In genomic region chr16:30370444-30371247, GRCh38 we compare ENCODE assay signal across 1 cellular context.
TF ChIP-seq lines count a peak whose summit lies in the region.

A gene with protein sequence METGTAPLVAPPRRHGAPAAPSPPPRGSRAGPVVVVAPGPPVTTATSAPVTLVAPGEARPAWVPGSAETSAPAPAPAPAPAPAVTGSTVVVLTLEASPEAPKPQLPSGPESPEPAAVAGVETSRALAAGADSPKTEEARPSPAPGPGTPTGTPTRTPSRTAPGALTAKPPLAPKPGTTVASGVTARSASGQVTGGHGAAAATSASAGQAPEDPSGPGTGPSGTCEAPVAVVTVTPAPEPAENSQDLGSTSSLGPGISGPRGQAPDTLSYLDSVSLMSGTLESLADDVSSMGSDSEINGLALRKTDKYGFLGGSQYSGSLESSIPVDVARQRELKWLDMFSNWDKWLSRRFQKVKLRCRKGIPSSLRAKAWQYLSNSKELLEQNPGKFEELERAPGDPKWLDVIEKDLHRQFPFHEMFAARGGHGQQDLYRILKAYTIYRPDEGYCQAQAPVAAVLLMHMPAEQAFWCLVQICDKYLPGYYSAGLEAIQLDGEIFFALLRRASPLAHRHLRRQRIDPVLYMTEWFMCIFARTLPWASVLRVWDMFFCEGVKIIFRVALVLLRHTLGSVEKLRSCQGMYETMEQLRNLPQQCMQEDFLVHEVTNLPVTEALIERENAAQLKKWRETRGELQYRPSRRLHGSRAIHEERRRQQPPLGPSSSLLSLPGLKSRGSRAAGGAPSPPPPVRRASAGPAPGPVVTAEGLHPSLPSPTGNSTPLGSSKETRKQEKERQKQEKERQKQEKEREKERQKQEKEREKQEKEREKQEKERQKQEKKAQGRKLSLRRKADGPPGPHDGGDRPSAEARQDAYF (minus strand): TSS chr16:30370494. CDS start chr16:30370183, 311 bp downstream.

TF ChIP-seq in GM12878, 131 proteins besides CTCF, POLR2A, EP300 and RAD21 (continued from another document):
- TF ChIP-seq, protein P1, sequence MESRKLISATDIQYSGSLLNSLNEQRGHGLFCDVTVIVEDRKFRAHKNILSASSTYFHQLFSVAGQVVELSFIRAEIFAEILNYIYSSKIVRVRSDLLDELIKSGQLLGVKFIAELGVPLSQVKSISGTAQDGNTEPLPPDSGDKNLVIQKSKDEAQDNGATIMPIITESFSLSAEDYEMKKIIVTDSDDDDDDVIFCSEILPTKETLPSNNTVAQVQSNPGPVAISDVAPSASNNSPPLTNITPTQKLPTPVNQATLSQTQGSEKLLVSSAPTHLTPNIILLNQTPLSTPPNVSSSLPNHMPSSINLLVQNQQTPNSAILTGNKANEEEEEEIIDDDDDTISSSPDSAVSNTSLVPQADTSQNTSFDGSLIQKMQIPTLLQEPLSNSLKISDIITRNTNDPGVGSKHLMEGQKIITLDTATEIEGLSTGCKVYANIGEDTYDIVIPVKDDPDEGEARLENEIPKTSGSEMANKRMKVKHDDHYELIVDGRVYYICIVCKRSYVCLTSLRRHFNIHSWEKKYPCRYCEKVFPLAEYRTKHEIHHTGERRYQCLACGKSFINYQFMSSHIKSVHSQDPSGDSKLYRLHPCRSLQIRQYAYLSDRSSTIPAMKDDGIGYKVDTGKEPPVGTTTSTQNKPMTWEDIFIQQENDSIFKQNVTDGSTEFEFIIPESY (IDR thresholded peaks at IDR 0.05), result peak; percentile 43; the same call in 1 of the 2 replicates
- TF ChIP-seq CREM (IDR thresholded peaks at IDR 0.05; ENCODE audit: low read depth) (peak; percentile 73), EZH2 (IDR thresholded peaks at IDR 0.05; ENCODE audit: borderline replicate concordance, control insufficient read depth, low read depth, low read length) (no peak), DPF2 (IDR thresholded peaks at IDR 0.05) (peak; percentile 99), NR2C1 (IDR thresholded peaks at IDR 0.05) (0 out of 2 replicates have a peak, but pooled peaks have one; percentile 17), CEBPZ (IDR thresholded peaks at IDR 0.05; ENCODE audit: low read depth, low read length) (peak; percentile 93), RUNX3 (IDR thresholded peaks at IDR 0.05; ENCODE audit: low read length) (peak; percentile 47), CEBPB (IDR thresholded peaks at IDR 0.05; ENCODE audit: borderline replicate concordance in 1 of 2, low read depth in 2 of 2, low read length in 2 of 2) (no peak)
- TF ChIP-seq, protein P2, sequence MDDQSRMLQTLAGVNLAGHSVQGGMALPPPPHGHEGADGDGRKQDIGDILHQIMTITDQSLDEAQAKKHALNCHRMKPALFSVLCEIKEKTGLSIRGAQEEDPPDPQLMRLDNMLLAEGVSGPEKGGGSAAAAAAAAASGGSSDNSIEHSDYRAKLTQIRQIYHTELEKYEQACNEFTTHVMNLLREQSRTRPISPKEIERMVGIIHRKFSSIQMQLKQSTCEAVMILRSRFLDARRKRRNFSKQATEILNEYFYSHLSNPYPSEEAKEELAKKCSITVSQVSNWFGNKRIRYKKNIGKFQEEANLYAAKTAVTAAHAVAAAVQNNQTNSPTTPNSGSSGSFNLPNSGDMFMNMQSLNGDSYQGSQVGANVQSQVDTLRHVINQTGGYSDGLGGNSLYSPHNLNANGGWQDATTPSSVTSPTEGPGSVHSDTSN (IDR thresholded peaks at IDR 0.05; ENCODE audit: insufficient replicate concordance, low read depth, low read length), result peak; percentile 94
